Comparison of ENCODE assay signal across 20 cellular contexts in genomic region chr1:53592985-53593757, GRCh38.
A peak's percentile ranks its signal among the peaks of the same experiment; 100 is the strongest.
DNase-seq lines count a peak whose midpoint lies in the region; ATAC-seq, FAIRE-seq and TF ChIP-seq lines count a peak whose summit lies in the region.
"Had no signal": no experiment of that assay in that cellular context is flagged by ENCODE, and none has a peak within 500 bp of the region (broad histone marks: within the 10 kb centered on the region; RNA-seq: fewer than 3 reads in every experiment).

No MANE protein-coding gene starts in this region.

- H3K4me3 ChIP-seq in Panc1 (ENCODE audit: low read depth in 2 of 2, low read length in 2 of 2) (no peak overlapping the region), mesenchymal stem cell (ENCODE audit: insufficient read depth in 1 of 2, low read depth in 1 of 2, low read length in 2 of 2) (peak overlapping the region in 1 of 2 experiments; percentile 23)
- H3K4me3 ChIP-seq: SK-N-MC, suprapubic skin had no signal

- no peak overlapping the region for H3K18ac ChIP-seq in mesenchymal stem cell (ENCODE audit: low read depth in 1 of 2, low read length in 2 of 2)

- no peak overlapping the region for H2BK120ac ChIP-seq in mesenchymal stem cell (ENCODE audit: low read depth, low read length)

- POLR2A ChIA-PET in Panc1 (lab: Charles Lee): no interaction called here

- ATAC-seq in activated T-cell treated with anti-CD3 and anti-CD28 coated beads, Interleukin-2, amount 50 U/mL, for 72 hours (replicated peaks in 1 of 2): no peak
- ATAC-seq in Panc1: peak; percentile 28
- ATAC-seq in stimulated activated effector memory CD8-positive, alpha-beta T cell treated with anti-CD3 and anti-CD28 coated beads, Interleukin-12 subunit alpha, Interleukin-12 subunit beta, amount 100 ng/mL, for 72 hours: no peak
- ATAC-seq in HG03039 (IDR thresholded peaks at IDR 0.05; ENCODE audit: unreplicated experiment): no peak
- no peak for ATAC-seq in HG03095 (IDR thresholded peaks at IDR 0.05; ENCODE audit: unreplicated experiment)

- no peak overlapping the region for H2AK5ac ChIP-seq in mesenchymal stem cell (ENCODE audit: low read length, severe bottlenecking)

- H3K9ac ChIP-seq in mesenchymal stem cell (ENCODE audit: low read length): no peak overlapping the region

- TF ChIP-seq CTCF in Panc1 (IDR thresholded peaks at IDR 0.05): no peak

- CTCF ChIA-PET in Panc1 (lab: Charles Lee): interaction anchor here (0.5 kb wide), 1 partner anchor 93 kb away, joined by 3 read pairs; no protein-coding TSS in a partner anchor

- peak overlapping the region in 1 of 2 experiments; percentile 6 for H3K14ac ChIP-seq in mesenchymal stem cell (ENCODE audit: low read length in 2 of 2)

- H3K27ac ChIP-seq in Panc1 (ENCODE audit: low read length): no peak overlapping the region
- no peak overlapping the region for H3K27ac ChIP-seq in mesenchymal stem cell (ENCODE audit: low read length, poor library complexity, severe bottlenecking)
- H3K27ac ChIP-seq: SK-N-MC, suprapubic skin had no signal

- H3K4me1 ChIP-seq in Panc1 (ENCODE audit: control insufficient read depth, insufficient read depth, low read length) (no peaks in the 10 kb centered on the region), mesenchymal stem cell (ENCODE audit: control insufficient read depth, insufficient read depth, low read depth, low read length) (peaks cover 20% of the 10 kb centered on the region)

- BruUV-seq in Panc1 (replicated peaks; lab: Mats Ljungman, UMichigan): no TSS peak

- H3K27ac Mint-ChIP-seq in activated T-cell treated with anti-CD3 and anti-CD28 coated beads, Interleukin-2, amount 50 U/mL, for 24 hours: no peak overlapping the region
- no peak overlapping the region for H3K27ac Mint-ChIP-seq in activated T-cell treated with anti-CD3 and anti-CD28 coated beads, Interleukin-2, amount 50 U/mL, for 72 hours
- H3K27ac Mint-ChIP-seq in stimulated activated effector memory CD8-positive, alpha-beta T cell treated with anti-CD3 and anti-CD28 coated beads, Interleukin-12 subunit alpha, Interleukin-12 subunit beta, amount 100 ng/mL, for 72 hours: peak overlapping the region; percentile 67
- H3K27ac Mint-ChIP-seq: activated naive CD8-positive, alpha-beta T cell treated with anti-CD3 and anti-CD28 coated beads for 36 hours; dendritic cell treated with granulocyte-macrophage colony-stimulating factor and Interleukin-4, amounts not matched to agents 40 ng/mL and 50 ng/mL, for 4 days had no signal

- H2BK12ac ChIP-seq in mesenchymal stem cell (ENCODE audit: low read length in 2 of 2): no peak overlapping the region

- no peaks in the 10 kb centered on the region for H3K9me3 ChIP-seq in Panc1 (ENCODE audit: control insufficient read depth, insufficient read depth, low read depth, low read length)
- no peaks in the 10 kb centered on the region for H3K9me3 ChIP-seq in mesenchymal stem cell (ENCODE audit: control insufficient read depth, low read length)
- H3K9me3 ChIP-seq: suprapubic skin had no signal

- H3K23ac ChIP-seq in mesenchymal stem cell (ENCODE audit: low read length in 2 of 2): no peak overlapping the region

- peak overlapping the region; percentile 35 for H4K8ac ChIP-seq in mesenchymal stem cell (ENCODE audit: low read length)

- no peak for TF ChIP-seq POLR2A in GM12892 (IDR thresholded peaks at IDR 0.05; ENCODE audit: low read depth, low read length)

- H3K36me3 ChIP-seq in Panc1 (ENCODE audit: control insufficient read depth, insufficient read depth, low read length) (no peaks in the 10 kb centered on the region), mesenchymal stem cell (ENCODE audit: control insufficient read depth in 1 of 2, insufficient read depth in 2 of 2, low read depth in 1 of 2, low read length in 2 of 2) (peaks cover 0 to 67% of the 10 kb centered on the region in 2 experiments)
- H3K36me3 ChIP-seq: suprapubic skin had no signal

- no peak overlapping the region for H3K4ac ChIP-seq in mesenchymal stem cell (ENCODE audit: low read depth in 1 of 2, low read length in 2 of 2)

- in situ Hi-C loops in Panc1 (cut with HindIII; ENCODE audit: low pct_unique_long_range_greater_than_20kb, low sequenced_read_pairs): no loop called here

- intact Hi-C loops in Panc1 (cut with micrococcal nuclease; ENCODE audit: unreplicated experiment): no loop called here

- 94% methylated on average over 14 of the region's 14 CpGs for WGBS in mesenchymal stem cell

- H2BK5ac ChIP-seq in mesenchymal stem cell (ENCODE audit: low read depth, low read length, poor library complexity, severe bottlenecking): no peak overlapping the region

- no peak overlapping the region for H3K4me3 Mint-ChIP-seq in activated T-cell treated with anti-CD3 and anti-CD28 coated beads, Interleukin-2, amount 50 U/mL, for 24 hours
- H3K4me3 Mint-ChIP-seq in activated T-cell treated with anti-CD3 and anti-CD28 coated beads, Interleukin-2, amount 50 U/mL, for 72 hours: no peak overlapping the region
- H3K4me3 Mint-ChIP-seq in stimulated activated effector memory CD8-positive, alpha-beta T cell treated with anti-CD3 and anti-CD28 coated beads, Interleukin-12 subunit alpha, Interleukin-12 subunit beta, amount 100 ng/mL, for 72 hours: no peak overlapping the region
- H3K4me3 Mint-ChIP-seq: activated naive CD8-positive, alpha-beta T cell treated with anti-CD3 and anti-CD28 coated beads for 36 hours; dendritic cell treated with granulocyte-macrophage colony-stimulating factor and Interleukin-4, amounts not matched to agents 40 ng/mL and 50 ng/mL, for 4 days had no signal

- no peaks in the 10 kb centered on the region for H3K9me3 Mint-ChIP-seq in activated T-cell treated with anti-CD3 and anti-CD28 coated beads, Interleukin-2, amount 50 U/mL, for 24 hours
- H3K9me3 Mint-ChIP-seq in activated T-cell treated with anti-CD3 and anti-CD28 coated beads, Interleukin-2, amount 50 U/mL, for 72 hours: no peaks in the 10 kb centered on the region
- H3K9me3 Mint-ChIP-seq in stimulated activated effector memory CD8-positive, alpha-beta T cell treated with anti-CD3 and anti-CD28 coated beads, Interleukin-12 subunit alpha, Interleukin-12 subunit beta, amount 100 ng/mL, for 72 hours: no peaks in the 10 kb centered on the region
- H3K9me3 Mint-ChIP-seq: activated naive CD8-positive, alpha-beta T cell treated with anti-CD3 and anti-CD28 coated beads for 36 hours; dendritic cell treated with granulocyte-macrophage colony-stimulating factor and Interleukin-4, amounts not matched to agents 40 ng/mL and 50 ng/mL, for 4 days had no signal

- H3K27me3 ChIP-seq in Panc1 (ENCODE audit: control insufficient read depth, insufficient read depth, low read length) (no peaks in the 10 kb centered on the region; the same call in 1 of the 2 replicates), mesenchymal stem cell (ENCODE audit: control insufficient read depth in 1 of 2, insufficient read depth in 1 of 2, low read length in 2 of 2) (peaks cover 0 to 26% of the 10 kb centered on the region in 2 experiments)
- H3K27me3 ChIP-seq: suprapubic skin had no signal

- no peak overlapping the region for H3K4me2 ChIP-seq in mesenchymal stem cell (ENCODE audit: low read length, poor library complexity, severe bottlenecking)

- DNase-seq in activated T-cell treated with anti-CD3 and anti-CD28 coated beads, Interleukin-2, amount 50 U/mL, for 24 hours: peak; percentile 14
- DNase-seq in activated T-cell treated with anti-CD3 and anti-CD28 coated beads, Interleukin-2, amount 50 U/mL, for 72 hours: no peak
- DNase-seq in Panc1 (ENCODE audit: low read depth, low spot score): no peak
- DNase-seq in mesenchymal stem cell: no peak
- no peak for DNase-seq in stimulated activated effector memory CD8-positive, alpha-beta T cell treated with anti-CD3 and anti-CD28 coated beads, Interleukin-12 subunit alpha, Interleukin-12 subunit beta, amount 100 ng/mL, for 72 hours (ENCODE audit: low spot score in 2 of 2)
- no peak for DNase-seq in GM12892 (ENCODE audit: insufficient read length)
- DNase-seq: activated CD4-positive, alpha-beta T cell treated with anti-CD3 and anti-CD28 coated beads, Interleukin-2, amount 50 U/mL, for 48 hours; central memory CD4-positive, alpha-beta T cell; DND-41; NCI-H1930; occipital lobe; stimulated activated naive CD4-positive, alpha-beta T cell treated with Interleukin-2 at 50 U/mL for 16 hours; T-helper 1 cell had no signal

- H4K91ac ChIP-seq in mesenchymal stem cell (ENCODE audit: low read length): no peak overlapping the region

- H3K4me1 Mint-ChIP-seq in activated T-cell treated with anti-CD3 and anti-CD28 coated beads, Interleukin-2, amount 50 U/mL, for 24 hours (ENCODE audit: low read depth): no peaks in the 10 kb centered on the region
- no peaks in the 10 kb centered on the region for H3K4me1 Mint-ChIP-seq in activated T-cell treated with anti-CD3 and anti-CD28 coated beads, Interleukin-2, amount 50 U/mL, for 72 hours (ENCODE audit: low read depth)
- peaks cover 18% of the 10 kb centered on the region for H3K4me1 Mint-ChIP-seq in stimulated activated effector memory CD8-positive, alpha-beta T cell treated with anti-CD3 and anti-CD28 coated beads, Interleukin-12 subunit alpha, Interleukin-12 subunit beta, amount 100 ng/mL, for 72 hours
- H3K4me1 Mint-ChIP-seq: activated naive CD8-positive, alpha-beta T cell treated with anti-CD3 and anti-CD28 coated beads for 36 hours had no signal

- FAIRE-seq in GM12892 (lab: Jason Lieb, UNC): no peak
- FAIRE-seq: H54 had no signal

- H3K27me3 Mint-ChIP-seq in activated T-cell treated with anti-CD3 and anti-CD28 coated beads, Interleukin-2, amount 50 U/mL, for 24 hours: no peaks in the 10 kb centered on the region
- no peaks in the 10 kb centered on the region for H3K27me3 Mint-ChIP-seq in activated T-cell treated with anti-CD3 and anti-CD28 coated beads, Interleukin-2, amount 50 U/mL, for 72 hours (ENCODE audit: low read depth)
- H3K27me3 Mint-ChIP-seq: activated naive CD8-positive, alpha-beta T cell treated with anti-CD3 and anti-CD28 coated beads for 36 hours; dendritic cell treated with granulocyte-macrophage colony-stimulating factor and Interleukin-4, amounts not matched to agents 40 ng/mL and 50 ng/mL, for 4 days had no signal

- H3K36me3 Mint-ChIP-seq in activated T-cell treated with anti-CD3 and anti-CD28 coated beads, Interleukin-2, amount 50 U/mL, for 24 hours (ENCODE audit: low read depth): no peaks in the 10 kb centered on the region
- no peaks in the 10 kb centered on the region for H3K36me3 Mint-ChIP-seq in activated T-cell treated with anti-CD3 and anti-CD28 coated beads, Interleukin-2, amount 50 U/mL, for 72 hours (ENCODE audit: insufficient read depth in 2 of 2)
- peaks cover 6% of the 10 kb centered on the region for H3K36me3 Mint-ChIP-seq in stimulated activated effector memory CD8-positive, alpha-beta T cell treated with anti-CD3 and anti-CD28 coated beads, Interleukin-12 subunit alpha, Interleukin-12 subunit beta, amount 100 ng/mL, for 72 hours
- H3K36me3 Mint-ChIP-seq: activated naive CD8-positive, alpha-beta T cell treated with anti-CD3 and anti-CD28 coated beads for 36 hours had no signal

- H2AFZ ChIP-seq in mesenchymal stem cell (ENCODE audit: low read depth, low read length): no peak overlapping the region

- peaks cover 40% of the 10 kb centered on the region for H3K79me1 ChIP-seq in mesenchymal stem cell (replicated peaks; ENCODE audit: low read length, poor library complexity, severe bottlenecking)

- H2BK15ac ChIP-seq in mesenchymal stem cell (ENCODE audit: low read depth, poor library complexity, severe bottlenecking): no peak overlapping the region
